In genomic region chr20:11373391-11373790, GRCh38 we compare ENCODE assay signal across 19 cellular contexts.
DNase-seq lines count a peak whose midpoint lies in the region; ATAC-seq and TF ChIP-seq lines count a peak whose summit lies in the region.
"Had no signal": no experiment of that assay in that cellular context is flagged by ENCODE, and none has a peak within 500 bp of the region (broad histone marks: within the 10 kb centered on the region; RNA-seq: fewer than 3 reads in every experiment).

No MANE protein-coding gene starts in this region.

- H2BK5ac ChIP-seq in IMR-90 (ENCODE audit: low read depth, low read length, poor library complexity, severe bottlenecking), result no peak overlapping the region

- no peaks in the 10 kb centered on the region for H3K27me3 ChIP-seq in IMR-90 (ENCODE audit: control insufficient read depth, insufficient read depth, low read length)

- CTCF ChIA-PET in IMR-90 (lab: Yijun Ruan, JAX), result no interaction called here

- peaks cover 15% of the 10 kb centered on the region for H3K4me1 ChIP-seq in IMR-90 (ENCODE audit: control insufficient read depth, insufficient read depth, low read length)
- H3K4me1 ChIP-seq: stomach had no signal

- dilution Hi-C loops in IMR-90 (cut with HindIII; ENCODE audit: low sequenced_read_pairs, unreplicated experiment), result no loop called here

- no CpG with 5 or more reads among the region's 1 CpG for WGBS in IMR-90 (ENCODE audit: extremely low coverage in 2 of 2, insufficient read length in 1 of 2), 2 experiments

- H4K20me1 ChIP-seq in IMR-90 (ENCODE audit: insufficient read depth, low read length), result no peaks in the 10 kb centered on the region

- H2BK120ac ChIP-seq in IMR-90 (ENCODE audit: low read depth, low read length), result no peak overlapping the region

- H3K23ac ChIP-seq in IMR-90 (ENCODE audit: low read depth, low read length), result no peak overlapping the region

- TF ChIP-seq POLR2A in IMR-90 (IDR thresholded peaks at IDR 0.05; ENCODE audit: low read depth, low read length), result no peak

- H3K14ac ChIP-seq in IMR-90 (replicated peaks; ENCODE audit: low read depth, low read length), result peak overlapping the region; percentile 24; the same call in 1 of the 2 replicates

- no peak overlapping the region for H3K4me3 ChIP-seq in IMR-90 (ENCODE audit: insufficient read depth, low read depth, low read length)
- H3K4me3 ChIP-seq: HAP-1, stomach had no signal

- no peak overlapping the region for H2AFZ ChIP-seq in IMR-90 (replicated peaks; ENCODE audit: low read length, poor library complexity)

- no peak overlapping the region for H3K9ac ChIP-seq in IMR-90 (ENCODE audit: low read depth, low read length)

- H3K56ac ChIP-seq in IMR-90 (ENCODE audit: extremely low read depth, insufficient read depth, low read length), result no peak overlapping the region

- no peak overlapping the region; the same call in 1 of the 2 replicates for H4K91ac ChIP-seq in IMR-90 (ENCODE audit: insufficient read depth, low read depth, low read length)

- H2BK15ac ChIP-seq in IMR-90 (ENCODE audit: low read depth, low read length), result 0 out of 3 replicates have a peak overlapping the region, but pooled peaks have one; percentile 7

- no TSS peak for BruUV-seq in IMR-90 (replicated peaks; lab: Mats Ljungman, UMichigan)

- TF ChIP-seq RAD21 in IMR-90 (IDR thresholded peaks at IDR 0.05; ENCODE audit: low read length), result no peak

- H3K27ac ChIP-seq in IMR-90 (ENCODE audit: insufficient read depth, low read length), result no peak overlapping the region
- H3K27ac ChIP-seq: stomach had no signal

- H4K8ac ChIP-seq in IMR-90 (ENCODE audit: low read depth in 2 of 2, low read length in 2 of 2), result 0 out of 4 replicates have a peak overlapping the region, but pooled peaks have one; percentile 6 to 24

- POLR2A ChIA-PET in IMR-90 (lab: Charles Lee; ENCODE audit: unreplicated experiment), result no interaction called here

- H2BK20ac ChIP-seq in IMR-90 (ENCODE audit: low read depth, low read length), result peak overlapping the region; percentile 40; the same call in 1 of the 2 replicates

- H3K36me3 ChIP-seq in IMR-90 (ENCODE audit: control insufficient read depth, insufficient read depth, low read length), result no peaks in the 10 kb centered on the region
- H3K36me3 ChIP-seq: HAP-1, stomach had no signal

- peak overlapping the region; percentile 31 for H2AK5ac ChIP-seq in IMR-90 (ENCODE audit: low read depth, low read length)

- no peaks in the 10 kb centered on the region for H3K79me1 ChIP-seq in IMR-90 (ENCODE audit: low read depth in 1 of 2, low read length in 2 of 2)

- H2AK9ac ChIP-seq in IMR-90 (replicated peaks; ENCODE audit: low read depth, low read length, poor library complexity), result no peak overlapping the region

- ATAC-seq in IMR-90 (ENCODE audit: low read depth), result no peak
- ATAC-seq in HG03196 (IDR thresholded peaks at IDR 0.05; ENCODE audit: unreplicated experiment), result no peak
- no peak for ATAC-seq in HG02884 (IDR thresholded peaks at IDR 0.05; ENCODE audit: unreplicated experiment)
- ATAC-seq in HG03439 (IDR thresholded peaks at IDR 0.05; ENCODE audit: unreplicated experiment), result no peak

- in situ Hi-C loops in IMR-90 (cut with MboI; ENCODE audit: low sequenced_read_pairs), result no loop called here

- H3K9me3 ChIP-seq in IMR-90 (ENCODE audit: control insufficient read depth, insufficient read depth, low read length), result no peaks in the 10 kb centered on the region
- H3K9me3 ChIP-seq: HAP-1, stomach had no signal

- TF ChIP-seq CTCF in IMR-90 (conservative IDR thresholded peaks at IDR 0.05; ENCODE audit: low read depth, low read length), result no peak

- DNase-seq in DMS79 treated with DMSO at 0.1 percent for 48 hours (lab: John Stamatoyannopoulos, UW) (peak; percentile 51), IMR-90 (no peak), amniotic epithelial cell (ENCODE audit: low read depth) (peak; percentile 16), midbrain (lab: John Stamatoyannopoulos, UW) (peak; percentile 34), T-helper 2 cell (no peak)
- DNase-seq: activated CD4-positive, alpha-beta T cell treated with anti-CD3 and anti-CD28 coated beads, Interleukin-2, amount 50 U/mL, for 48 hours; activated naive CD8-positive, alpha-beta T cell treated with anti-CD3 and anti-CD28 coated beads, Interleukin-2, amount 10 ng/mL, durations not matched to agents 7 days and 5 days; activated T-cell treated with anti-CD3 and anti-CD28 coated beads, Interleukin-2, amount 50 U/mL, for 48 hours; cerebellar nuclear complex; DMS53; KBM-7; NCI-H187; stimulated activated CD4-positive, alpha-beta T cell treated with anti-CD3 and anti-CD28 coated beads, Interleukin-12 subunit alpha, Interleukin-12 subunit beta, amount 100 ng/mL, for 4 hours; stomach; T1000 had no signal

- no peak overlapping the region for H3K18ac ChIP-seq in IMR-90 (ENCODE audit: low read depth, low read length)

- H3K9me1 ChIP-seq in IMR-90 (ENCODE audit: insufficient read depth, low read length), result peaks cover 14% of the 10 kb centered on the region

- no peak overlapping the region for H3K4me2 ChIP-seq in IMR-90 (ENCODE audit: low read depth, low read length)

- H4K5ac ChIP-seq in IMR-90 (ENCODE audit: low read depth, low read length), result no peak overlapping the region

- H3K4ac ChIP-seq in IMR-90 (ENCODE audit: low read depth, low read length), result no peak overlapping the region

- intact Hi-C loops in IMR-90 (cut with micrococcal nuclease), result no loop called here

TF ChIP-seq in IMR-90, 13 proteins besides CTCF, POLR2A, EP300 and RAD21:
- no peak for TF ChIP-seq FOS (IDR thresholded peaks at IDR 0.05; ENCODE audit: low read depth, low read length)
- TF ChIP-seq CEBPB (IDR thresholded peaks at IDR 0.05; ENCODE audit: low read depth, low read length), result no peak
- no peak for TF ChIP-seq CHD1 (IDR thresholded peaks at IDR 0.05; ENCODE audit: low read depth, low read length)
- TF ChIP-seq SMC3 (IDR thresholded peaks at IDR 0.05; ENCODE audit: low read depth, low read length), result no peak
- no peak for TF ChIP-seq RCOR1 (IDR thresholded peaks at IDR 0.05; ENCODE audit: insufficient replicate concordance, low read length)
- TF ChIP-seq MAFK (IDR thresholded peaks at IDR 0.05; ENCODE audit: low read depth, low read length), result no peak
- TF ChIP-seq ELK1 (IDR thresholded peaks at IDR 0.05; ENCODE audit: borderline replicate concordance, low read depth, low read length), result no peak
- TF ChIP-seq MXI1 (IDR thresholded peaks at IDR 0.05; ENCODE audit: borderline replicate concordance, low read depth, low read length), result no peak
- TF ChIP-seq USF2 (IDR thresholded peaks at IDR 0.05; ENCODE audit: low read depth, low read length), result no peak

Comparison
In these comparisons a context has a peak if more than half of its experiments do, and no peak if none do; other contexts are left out.
1. DNase-seq: peak in DMS79 treated with DMSO at 0.1 percent for 48 hours (single experiment), amniotic epithelial cell (single experiment) and midbrain (single experiment); none in IMR-90 (single experiment) and T-helper 2 cell (0 of 5).